Comparison of ENCODE assay signal across 15 cellular contexts in the genomic region with DNA sequence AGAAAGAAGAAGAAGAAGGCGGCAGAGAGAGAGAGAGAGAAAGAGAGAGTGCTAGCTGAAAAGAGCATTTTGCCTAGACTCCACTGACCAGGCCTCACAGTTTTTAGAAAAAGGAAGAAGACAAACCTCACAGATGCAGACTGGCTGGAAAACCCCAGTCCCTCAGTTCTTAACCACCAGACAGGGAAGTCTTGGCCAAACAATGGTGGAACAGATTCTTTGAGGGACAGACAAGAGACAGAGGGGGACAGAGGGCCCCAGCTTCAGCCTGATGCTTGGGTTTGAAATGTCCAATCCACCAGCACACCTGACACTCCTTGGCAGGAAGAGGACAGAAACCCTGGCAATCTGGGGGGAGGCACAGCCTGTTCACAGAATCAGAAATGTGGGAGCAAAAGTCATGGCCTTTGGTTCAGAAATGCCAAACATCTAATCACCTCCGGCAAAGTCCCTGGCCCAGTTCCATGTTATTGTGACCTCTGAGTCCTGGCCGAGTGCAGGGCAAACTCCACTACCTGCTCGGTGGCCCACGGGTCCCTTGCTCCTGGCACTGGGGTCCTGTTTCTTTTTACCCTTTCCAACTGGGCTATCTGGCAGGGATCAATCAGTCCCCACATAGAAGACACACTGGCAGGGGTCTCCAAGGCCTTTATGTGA.
DNase-seq lines count a peak whose midpoint lies in the region; ATAC-seq and TF ChIP-seq lines count a peak whose summit lies in the region.
"Had no signal": no experiment of that assay in that cellular context is flagged by ENCODE, and none has a peak within 500 bp of the region (broad histone marks: within the 10 kb centered on the region; RNA-seq: fewer than 3 reads in every experiment).

No MANE protein-coding gene starts in this region.

- peak; percentile 59 for DNase-seq in CD1c-positive myeloid dendritic cell (ENCODE audit: extremely low spot score)
- no peak for DNase-seq in psoas muscle
- no peak for DNase-seq in NCI-H1105 (lab: John Stamatoyannopoulos, UW)
- no peak for DNase-seq in natural killer cell
- DNase-seq: activated gamma-delta T cell treated with Interleukin-2 at 50 U/mL for 16 hours, foreskin melanocyte, HFFc6, NCI-H1436, T-helper 17 cell had no signal

- H3K4me1 ChIP-seq in psoas muscle, result peaks cover 27% of the 10 kb centered on the region
- H3K4me1 ChIP-seq: prostate gland had no signal

- no peak for TF ChIP-seq RAD21 in Ishikawa (IDR thresholded peaks at IDR 0.05; ENCODE audit: low read depth)

- H3K4me3 ChIP-seq in psoas muscle, result no peak overlapping the region
- H3K4me3 ChIP-seq: prostate gland had no signal

- no peaks in the 10 kb centered on the region for H3K9me3 Mint-ChIP-seq in dendritic cell treated with granulocyte-macrophage colony-stimulating factor and Interleukin-4, amounts not matched to agents 40 ng/mL and 50 ng/mL, for 4 days
- H3K9me3 Mint-ChIP-seq in natural killer cell, result no peaks in the 10 kb centered on the region

- no peak overlapping the region for H3K27ac Mint-ChIP-seq in dendritic cell treated with granulocyte-macrophage colony-stimulating factor and Interleukin-4, amounts not matched to agents 40 ng/mL and 50 ng/mL, for 4 days
- no peak overlapping the region for H3K27ac Mint-ChIP-seq in natural killer cell
- H3K27ac Mint-ChIP-seq: HFFc6, T-helper 17 cell had no signal

- ATAC-seq in psoas muscle (no peak), HG03196 (IDR thresholded peaks at IDR 0.05; ENCODE audit: unreplicated experiment) (no peak), GM19463 (IDR thresholded peaks at IDR 0.05; ENCODE audit: unreplicated experiment) (no peak), natural killer cell (no peak)
- ATAC-seq: Right ventricle myocardium inferior, T-helper 17 cell had no signal

- no peaks in the 10 kb centered on the region for H3K27me3 Mint-ChIP-seq in dendritic cell treated with granulocyte-macrophage colony-stimulating factor and Interleukin-4, amounts not matched to agents 40 ng/mL and 50 ng/mL, for 4 days
- H3K27me3 Mint-ChIP-seq in natural killer cell (ENCODE audit: low read depth in 2 of 2), result peaks cover 16 to 25% of the 10 kb centered on the region in 2 donors

- peak overlapping the region; percentile 98 for H3K27ac ChIP-seq in psoas muscle
- H3K27ac ChIP-seq: prostate gland had no signal

- H3K36me3 ChIP-seq in psoas muscle (ENCODE audit: insufficient read depth in 1 of 2, low read depth in 1 of 2), result no peaks in the 10 kb centered on the region
- H3K36me3 ChIP-seq: prostate gland had no signal

- H3K4me1 Mint-ChIP-seq in dendritic cell treated with granulocyte-macrophage colony-stimulating factor and Interleukin-4, amounts not matched to agents 40 ng/mL and 50 ng/mL, for 4 days (ENCODE audit: low read depth), result peaks cover 9% of the 10 kb centered on the region
- H3K4me1 Mint-ChIP-seq in natural killer cell, result peaks cover 12 to 18% of the 10 kb centered on the region in 2 donors

- H3K4me3 Mint-ChIP-seq in dendritic cell treated with granulocyte-macrophage colony-stimulating factor and Interleukin-4, amounts not matched to agents 40 ng/mL and 50 ng/mL, for 4 days, result peak overlapping the region; percentile 46
- no peak overlapping the region for H3K4me3 Mint-ChIP-seq in natural killer cell
- H3K4me3 Mint-ChIP-seq: HFFc6, T-helper 17 cell had no signal

- H3K27me3 ChIP-seq in psoas muscle (ENCODE audit: insufficient read depth in 3 of 3, low read length in 2 of 3), result no peaks in the 10 kb centered on the region

- no peaks in the 10 kb centered on the region for H3K36me3 Mint-ChIP-seq in dendritic cell treated with granulocyte-macrophage colony-stimulating factor and Interleukin-4, amounts not matched to agents 40 ng/mL and 50 ng/mL, for 4 days (ENCODE audit: low read depth)
- H3K36me3 Mint-ChIP-seq in natural killer cell, result no peaks in the 10 kb centered on the region

- TF ChIP-seq EP300 in Ishikawa (IDR thresholded peaks at IDR 0.05; ENCODE audit: borderline replicate concordance), result peak; percentile 56; the same call in 1 of the 2 replicates

- no peaks in the 10 kb centered on the region for H3K9me3 ChIP-seq in psoas muscle
- H3K9me3 ChIP-seq: prostate gland had no signal

- TF ChIP-seq CTCF in psoas muscle (IDR thresholded peaks at IDR 0.05) (no peak), natural killer cell (IDR thresholded peaks at IDR 0.05) (no peak)

- intact Hi-C loops in dendritic cell treated with granulocyte-macrophage colony-stimulating factor and Interleukin-4, amounts not matched to agents 40 ng/mL and 50 ng/mL, for 4 days (cut with micrococcal nuclease), result no loop called here
- intact Hi-C loops in psoas muscle (cut with DNase I) (loop anchor here in 1 of 2 donors (5.0 kb wide), 1 partner anchor 71 kb away; no protein-coding TSS in a partner anchor), natural killer cell (cut with micrococcal nuclease) (no loop called here)

- 42 to 61% (median 53%) methylated on average over 5 of the region's 5 CpGs for WGBS in psoas muscle, 3 donors

TF ChIP-seq in Ishikawa, 13 proteins besides CTCF, POLR2A, EP300 and RAD21:
- TF ChIP-seq CREB1 (IDR thresholded peaks at IDR 0.05; ENCODE audit: low read depth), result no peak
- peak; percentile 61 for TF ChIP-seq NFIC (IDR thresholded peaks at IDR 0.05)
- TF ChIP-seq, protein P1, sequence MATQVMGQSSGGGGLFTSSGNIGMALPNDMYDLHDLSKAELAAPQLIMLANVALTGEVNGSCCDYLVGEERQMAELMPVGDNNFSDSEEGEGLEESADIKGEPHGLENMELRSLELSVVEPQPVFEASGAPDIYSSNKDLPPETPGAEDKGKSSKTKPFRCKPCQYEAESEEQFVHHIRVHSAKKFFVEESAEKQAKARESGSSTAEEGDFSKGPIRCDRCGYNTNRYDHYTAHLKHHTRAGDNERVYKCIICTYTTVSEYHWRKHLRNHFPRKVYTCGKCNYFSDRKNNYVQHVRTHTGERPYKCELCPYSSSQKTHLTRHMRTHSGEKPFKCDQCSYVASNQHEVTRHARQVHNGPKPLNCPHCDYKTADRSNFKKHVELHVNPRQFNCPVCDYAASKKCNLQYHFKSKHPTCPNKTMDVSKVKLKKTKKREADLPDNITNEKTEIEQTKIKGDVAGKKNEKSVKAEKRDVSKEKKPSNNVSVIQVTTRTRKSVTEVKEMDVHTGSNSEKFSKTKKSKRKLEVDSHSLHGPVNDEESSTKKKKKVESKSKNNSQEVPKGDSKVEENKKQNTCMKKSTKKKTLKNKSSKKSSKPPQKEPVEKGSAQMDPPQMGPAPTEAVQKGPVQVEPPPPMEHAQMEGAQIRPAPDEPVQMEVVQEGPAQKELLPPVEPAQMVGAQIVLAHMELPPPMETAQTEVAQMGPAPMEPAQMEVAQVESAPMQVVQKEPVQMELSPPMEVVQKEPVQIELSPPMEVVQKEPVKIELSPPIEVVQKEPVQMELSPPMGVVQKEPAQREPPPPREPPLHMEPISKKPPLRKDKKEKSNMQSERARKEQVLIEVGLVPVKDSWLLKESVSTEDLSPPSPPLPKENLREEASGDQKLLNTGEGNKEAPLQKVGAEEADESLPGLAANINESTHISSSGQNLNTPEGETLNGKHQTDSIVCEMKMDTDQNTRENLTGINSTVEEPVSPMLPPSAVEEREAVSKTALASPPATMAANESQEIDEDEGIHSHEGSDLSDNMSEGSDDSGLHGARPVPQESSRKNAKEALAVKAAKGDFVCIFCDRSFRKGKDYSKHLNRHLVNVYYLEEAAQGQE (IDR thresholded peaks at IDR 0.05; ENCODE audit: low read depth), result no peak
- TF ChIP-seq TEAD4 (IDR thresholded peaks at IDR 0.05), result peak; percentile 43; the same call in 1 of the 2 replicates
- no peak for TF ChIP-seq FOXM1 (IDR thresholded peaks at IDR 0.05; ENCODE audit: borderline replicate concordance, low read depth)
- TF ChIP-seq ZBTB7A (IDR thresholded peaks at IDR 0.05; ENCODE audit: low read depth), result no peak
- TF ChIP-seq, protein P2, sequence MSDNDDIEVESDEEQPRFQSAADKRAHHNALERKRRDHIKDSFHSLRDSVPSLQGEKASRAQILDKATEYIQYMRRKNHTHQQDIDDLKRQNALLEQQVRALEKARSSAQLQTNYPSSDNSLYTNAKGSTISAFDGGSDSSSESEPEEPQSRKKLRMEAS (IDR thresholded peaks at IDR 0.05), result 0 out of 2 replicates have a peak, but pooled peaks have one; percentile 7
- no peak for TF ChIP-seq YY1 (IDR thresholded peaks at IDR 0.05; ENCODE audit: low read depth)
